In genomic region chr2:60433021-60433596, GRCh38 we compare ENCODE assay signal across 29 cellular contexts.
DNase-seq lines count a peak whose midpoint lies in the region; ATAC-seq and TF ChIP-seq lines count a peak whose summit lies in the region.
"Had no signal": no experiment of that assay in that cellular context is flagged by ENCODE, and none has a peak within 500 bp of the region (broad histone marks: within the 10 kb centered on the region; RNA-seq: fewer than 3 reads in every experiment).

No MANE protein-coding gene starts in this region.

- BruUV-seq in IMR-90 (replicated peaks; lab: Mats Ljungman, UMichigan), result no TSS peak

- H4K91ac ChIP-seq in IMR-90 (ENCODE audit: insufficient read depth, low read depth, low read length) (no peak overlapping the region), trophoblast cell (ENCODE audit: low read depth, low read length) (peak overlapping the region; percentile 53)

- H3K9me1 ChIP-seq in IMR-90 (ENCODE audit: insufficient read depth, low read length), result no peaks in the 10 kb centered on the region

- TF ChIP-seq RAD21 in IMR-90 (IDR thresholded peaks at IDR 0.05; ENCODE audit: low read length), result no peak

- no peak overlapping the region for H4K12ac ChIP-seq in trophoblast cell (ENCODE audit: low read depth, low read length)

- no peak overlapping the region for H3K56ac ChIP-seq in IMR-90 (ENCODE audit: extremely low read depth, insufficient read depth, low read length)

- H4K5ac ChIP-seq in IMR-90 (ENCODE audit: low read depth, low read length), result no peak overlapping the region

- DNase-seq in IMR-90 (no peak), epithelial cell of prostate (ENCODE audit: low read depth, low spot score) (no peak), trophoblast cell (peak in 1 of 2 donors; percentile 53), upper lobe of left lung (no peak), middle frontal gyrus (ENCODE audit: extremely low spot score, low spot score) (no peak)
- DNase-seq: activated CD4-positive, alpha-beta memory T cell treated with anti-CD3 and anti-CD28 coated beads, Interleukin-2, amount 10 ng/mL, durations not matched to agents 7 days and 5 days; activated CD4-positive, CD25-positive, alpha-beta regulatory T cell treated with anti-CD3 and anti-CD28 coated beads, Interleukin-2, amount 50 U/mL, for 72 hours; activated CD8-positive, alpha-beta memory T cell treated with anti-CD3 and anti-CD28 coated beads, Interleukin-2, amount 50 U/mL, for 48 hours; amygdala; DND-41; effector CD4-positive, alpha-beta T cell; HCEC 1CT; KG1; left colon; mesendoderm; MG63; NCI-H1417; NCI-H2029 treated with DMSO at 0.1 percent for 48 hours; NCI-H2227 treated with DMSO at 0.1 percent for 48 hours; NCI-H69; ovary; stimulated activated CD4-positive, alpha-beta T cell treated with anti-CD3 and anti-CD28 coated beads, Interleukin-2, amount 100 ng/mL, for 24 hours had no signal

- POLR2A ChIA-PET in IMR-90 (lab: Charles Lee; ENCODE audit: unreplicated experiment), result no interaction called here

- H4K8ac ChIP-seq in IMR-90 (ENCODE audit: low read depth in 2 of 2, low read length in 2 of 2) (no peak overlapping the region), trophoblast cell (ENCODE audit: low read depth, low read length) (no peak overlapping the region)

- no peaks in the 10 kb centered on the region for H4K20me1 ChIP-seq in IMR-90 (ENCODE audit: insufficient read depth, low read length)

- H2AFZ ChIP-seq in IMR-90 (replicated peaks; ENCODE audit: low read length, poor library complexity) (peak overlapping the region; percentile 26), trophoblast cell (ENCODE audit: insufficient read depth, low read length, poor library complexity) (no peak overlapping the region)

- TF ChIP-seq POLR2A in IMR-90 (IDR thresholded peaks at IDR 0.05; ENCODE audit: low read depth, low read length) (no peak), upper lobe of left lung (IDR thresholded peaks at IDR 0.05) (no peak)

- CTCF ChIA-PET in IMR-90 (lab: Yijun Ruan, JAX), result no interaction called here

- H3K4me2 ChIP-seq in IMR-90 (ENCODE audit: low read depth, low read length) (no peak overlapping the region), trophoblast cell (ENCODE audit: low read length) (no peak overlapping the region)

- H3K9me3 ChIP-seq in IMR-90 (ENCODE audit: control insufficient read depth, insufficient read depth, low read length), result no peaks in the 10 kb centered on the region
- no peaks in the 10 kb centered on the region for H3K9me3 ChIP-seq in trophoblast cell (ENCODE audit: insufficient read depth, low read depth, low read length)
- H3K9me3 ChIP-seq in upper lobe of left lung, result no peaks in the 10 kb centered on the region
- H3K9me3 ChIP-seq: MG63, ovary, suprapubic skin, vagina had no signal

- no peaks in the 10 kb centered on the region for H3K4me1 ChIP-seq in IMR-90 (ENCODE audit: control insufficient read depth, insufficient read depth, low read length)
- H3K4me1 ChIP-seq in trophoblast cell (ENCODE audit: control insufficient read depth in 1 of 2, insufficient read depth in 2 of 2, low read length in 2 of 2), result peaks cover 18 to 21% of the 10 kb centered on the region in 2 experiments
- no peaks in the 10 kb centered on the region for H3K4me1 ChIP-seq in upper lobe of left lung
- H3K4me1 ChIP-seq: vagina had no signal

- H3K4ac ChIP-seq in IMR-90 (ENCODE audit: low read depth, low read length), result no peak overlapping the region
- H3K4ac ChIP-seq in trophoblast cell (ENCODE audit: low read depth, low read length), result no peak overlapping the region

- WGBS in IMR-90 (ENCODE audit: extremely low coverage in 2 of 2, insufficient read length in 1 of 2), 2 experiments, result 0% methylated on average over 1 of the region's 5 CpGs; no CpG with 5 or more reads in 1 of the 2 experiments
- no CpG with 5 or more reads among the region's 5 CpGs for WGBS in trophoblast cell (ENCODE audit: extremely low coverage, insufficient coverage, insufficient read length)
- 62 to 73% methylated on average over 5 of the region's 5 CpGs for WGBS in upper lobe of left lung, 2 donors

- H2AK9ac ChIP-seq in IMR-90 (replicated peaks; ENCODE audit: low read depth, low read length, poor library complexity), result no peak overlapping the region

- H2AK5ac ChIP-seq in IMR-90 (ENCODE audit: low read depth, low read length), result no peak overlapping the region
- H2AK5ac ChIP-seq in trophoblast cell (ENCODE audit: low read length), result no peak overlapping the region

- no peak overlapping the region for H2BK15ac ChIP-seq in IMR-90 (ENCODE audit: low read depth, low read length)

- in situ Hi-C loops in IMR-90 (cut with MboI; ENCODE audit: low sequenced_read_pairs), result no loop called here

- H3K4me3 ChIP-seq in IMR-90 (ENCODE audit: insufficient read depth, low read depth, low read length) (no peak overlapping the region), trophoblast cell (ENCODE audit: low read depth, low read length) (no peak overlapping the region), upper lobe of left lung (no peak overlapping the region)
- H3K4me3 ChIP-seq: MG63, ovary, SK-N-MC, suprapubic skin, vagina had no signal

- H2BK5ac ChIP-seq in IMR-90 (ENCODE audit: low read depth, low read length, poor library complexity, severe bottlenecking) (no peak overlapping the region), trophoblast cell (ENCODE audit: low read depth, low read length, poor library complexity) (peak overlapping the region; percentile 3)

- dilution Hi-C loops in IMR-90 (cut with HindIII; ENCODE audit: low sequenced_read_pairs, unreplicated experiment), result no loop called here

- peak; percentile 55 for ATAC-seq in GM18502 (IDR thresholded peaks at IDR 0.05; ENCODE audit: poor library complexity, unreplicated experiment)
- no peak for ATAC-seq in IMR-90 (ENCODE audit: low read depth)
- no peak for ATAC-seq in HG03175 (IDR thresholded peaks at IDR 0.05; ENCODE audit: unreplicated experiment)
- no peak for ATAC-seq in upper lobe of left lung (ENCODE audit: low FRiP score in 2 of 2)
- no peak for ATAC-seq in GM19023 (IDR thresholded peaks at IDR 0.05; ENCODE audit: unreplicated experiment)
- ATAC-seq: left colon had no signal

- H3K14ac ChIP-seq in IMR-90 (replicated peaks; ENCODE audit: low read depth, low read length) (no peak overlapping the region), trophoblast cell (ENCODE audit: low read length) (peak overlapping the region; percentile 27)

- TF ChIP-seq CTCF in IMR-90 (conservative IDR thresholded peaks at IDR 0.05; ENCODE audit: low read depth, low read length), result no peak
- no peak for TF ChIP-seq CTCF in upper lobe of left lung (IDR thresholded peaks at IDR 0.05)

- H2BK120ac ChIP-seq in IMR-90 (ENCODE audit: low read depth, low read length) (no peak overlapping the region), trophoblast cell (ENCODE audit: insufficient read depth, low read length, poor library complexity) (no peak overlapping the region)

- intact Hi-C loops in IMR-90 (cut with micrococcal nuclease), result no loop called here

- H2BK20ac ChIP-seq in IMR-90 (ENCODE audit: low read depth, low read length), result no peak overlapping the region

- peaks cover 2% of the 10 kb centered on the region for H3K79me2 ChIP-seq in trophoblast cell (ENCODE audit: control insufficient read depth, insufficient read depth, low read length, poor library complexity)

- no peak for TF ChIP-seq EP300 in upper lobe of left lung (IDR thresholded peaks at IDR 0.05)

- no peak overlapping the region for H3K27ac ChIP-seq in IMR-90 (ENCODE audit: insufficient read depth, low read length)
- H3K27ac ChIP-seq in epithelial cell of prostate, result peak overlapping the region; percentile 25
- H3K27ac ChIP-seq in trophoblast cell (ENCODE audit: low read depth, low read length), result no peak overlapping the region
- no peak overlapping the region for H3K27ac ChIP-seq in upper lobe of left lung
- H3K27ac ChIP-seq: C4-2B, ovary, SK-N-MC, suprapubic skin, vagina had no signal

- H3K9ac ChIP-seq in IMR-90 (ENCODE audit: low read depth, low read length) (no peak overlapping the region), trophoblast cell (ENCODE audit: low read length) (no peak overlapping the region)

- H3K23ac ChIP-seq in IMR-90 (ENCODE audit: low read depth, low read length), result no peak overlapping the region
- H3K23ac ChIP-seq in trophoblast cell (ENCODE audit: low read length), result no peak overlapping the region

- H2BK12ac ChIP-seq in trophoblast cell (ENCODE audit: low read length), result peak overlapping the region; percentile 74

- H3K27me3 ChIP-seq in IMR-90 (ENCODE audit: control insufficient read depth, insufficient read depth, low read length), result no peaks in the 10 kb centered on the region
- H3K27me3 ChIP-seq in trophoblast cell (ENCODE audit: insufficient read depth, low read length), result no peaks in the 10 kb centered on the region
- H3K27me3 ChIP-seq in upper lobe of left lung, result no peaks in the 10 kb centered on the region
- H3K27me3 ChIP-seq: MG63, ovary, suprapubic skin, vagina had no signal

- no peaks in the 10 kb centered on the region for H3K79me1 ChIP-seq in IMR-90 (ENCODE audit: low read depth in 1 of 2, low read length in 2 of 2)
- peaks cover 16% of the 10 kb centered on the region for H3K79me1 ChIP-seq in trophoblast cell (ENCODE audit: low read length)

- H3K36me3 ChIP-seq in IMR-90 (ENCODE audit: control insufficient read depth, insufficient read depth, low read length) (no peaks in the 10 kb centered on the region), trophoblast cell (ENCODE audit: control insufficient read depth in 1 of 2, insufficient read depth in 2 of 2, low read length in 2 of 2) (no peaks in the 10 kb centered on the region), upper lobe of left lung (no peaks in the 10 kb centered on the region)
- H3K36me3 ChIP-seq: MG63, ovary, suprapubic skin, vagina had no signal

- H3K18ac ChIP-seq in IMR-90 (ENCODE audit: low read depth, low read length), result no peak overlapping the region
- H3K18ac ChIP-seq in trophoblast cell (ENCODE audit: low read length), result no peak overlapping the region

TF ChIP-seq in IMR-90, 13 proteins besides CTCF, POLR2A, EP300 and RAD21:
- no peak for TF ChIP-seq CHD1 (IDR thresholded peaks at IDR 0.05; ENCODE audit: low read depth, low read length)
- no peak for TF ChIP-seq USF2 (IDR thresholded peaks at IDR 0.05; ENCODE audit: low read depth, low read length)
- no peak for TF ChIP-seq CEBPB (IDR thresholded peaks at IDR 0.05; ENCODE audit: low read depth, low read length)
